In genomic region chr20:50924261-50924660, GRCh38 we compare ENCODE assay signal across 22 cellular contexts. TPM values are rescaled to one million over a fixed set of nuclear protein-coding genes. Genes with fewer than 3 reads are reported as not detected.
DNase-seq lines count a peak whose midpoint lies in the region; ATAC-seq, FAIRE-seq and TF ChIP-seq lines count a peak whose summit lies in the region.
"Had no signal": no experiment of that assay in that cellular context is flagged by ENCODE, and none has a peak within 500 bp of the region (broad histone marks: within the 10 kb centered on the region; RNA-seq: fewer than 3 reads in every experiment).

No MANE protein-coding gene starts in this region.

- no peaks in the 10 kb centered on the region for H3K9me3 Mint-ChIP-seq in CD4-positive, alpha-beta memory T cell

- no peaks in the 10 kb centered on the region for H3K27me3 ChIP-seq in HepG2 (ENCODE audit: control insufficient read depth in 1 of 2, insufficient read depth in 2 of 2, low read length in 2 of 2)
- H3K27me3 ChIP-seq in right lobe of liver = no peaks in the 10 kb centered on the region
- no peaks in the 10 kb centered on the region for H3K27me3 ChIP-seq in CD4-positive, alpha-beta memory T cell (ENCODE audit: insufficient read depth, low read length)

- peaks cover 20 to 48% of the 10 kb centered on the region in 2 donors for H3K36me3 Mint-ChIP-seq in CD4-positive, alpha-beta memory T cell

- DNase-seq in HepG2 (ENCODE audit: low spot score) = no peak
- no peak for DNase-seq in right lobe of liver
- peak; percentile 67 for DNase-seq in amniotic epithelial cell (ENCODE audit: low read depth)
- DNase-seq in left colon = no peak
- no peak for DNase-seq in CD4-positive, alpha-beta memory T cell
- no peak for DNase-seq in coronary artery (ENCODE audit: low spot score)
- DNase-seq in midbrain (lab: John Stamatoyannopoulos, UW) = no peak
- no peak for DNase-seq in GM20000 (ENCODE audit: low spot score)
- DNase-seq: activated CD4-positive, alpha-beta T cell treated with anti-CD3 and anti-CD28 coated beads for 48 hours; activated CD8-positive, alpha-beta memory T cell treated with anti-CD3 and anti-CD28 coated beads, Interleukin-2, amount 50 U/mL, for 48 hours; activated gamma-delta T cell treated with Interleukin-2 at 50 U/mL for 16 hours; aorta; islet precursor cell; KG1; NCI-H1048; NCI-H2081; NCI-H524; stimulated activated CD4-positive, alpha-beta T cell treated with anti-CD3 and anti-CD28 coated beads, Interleukin-4, amount 100 ng/mL, for 4 hours; SW 1271 had no signal

- in situ Hi-C loops in HepG2 (cut with HindIII; ENCODE audit: extremely low pct_ligation_motif_present, low pct_unique_long_range_greater_than_20kb) = no loop called here

- intact Hi-C loops in HepG2 (cut with micrococcal nuclease; ENCODE audit: unreplicated experiment) (no loop called here), right lobe of liver (cut with DNase I) (no loop called here), left colon (cut with DNase I, micrococcal nuclease) (no loop called here)
- intact Hi-C loops in CD4-positive, alpha-beta memory T cell (cut with micrococcal nuclease) = no loop called here

- no peak overlapping the region for H3K4me3 ChIP-seq in HepG2 (replicated peaks in 1 of 3; ENCODE audit: insufficient read depth in 1 of 3, low read depth in 2 of 3, low read length in 3 of 3)
- H3K4me3 ChIP-seq in right lobe of liver = no peak overlapping the region
- H3K4me3 ChIP-seq in CD4-positive, alpha-beta memory T cell (ENCODE audit: low read length in 2 of 2) = no peak overlapping the region
- H3K4me3 ChIP-seq in coronary artery = no peak overlapping the region

- H4K20me1 ChIP-seq in HepG2 (ENCODE audit: insufficient read depth, low read length) = peaks cover 78% of the 10 kb centered on the region

- peak overlapping the region in 1 of 8 donors; percentile 28 for H3K4me3 Mint-ChIP-seq in CD4-positive, alpha-beta memory T cell
- H3K4me3 Mint-ChIP-seq: neural crest cell had no signal

- peaks cover 58 to 93% (median 75%) of the 10 kb centered on the region in 4 donors for H3K4me1 Mint-ChIP-seq in CD4-positive, alpha-beta memory T cell

- CTCF ChIA-PET in HepG2 (lab: Yijun Ruan, JAX; ENCODE audit: low intra/inter-chr PET ratio, low total read pairs) = no interaction called here
- CTCF ChIA-PET in CD4-positive, alpha-beta memory T cell (lab: Charles Lee; ENCODE audit: partially characterized antibody) = interaction anchor here (0.9 to 17.7 kb wide), 3 partner anchors 9 to 133 kb away, joined by 3 to 298 read pairs (median 3); partner anchors contain the start of gene BCAS4

- no peak for TF ChIP-seq RAD21 in HepG2 (CRISPR knock-in tag; IDR thresholded peaks at IDR 0.05)

- no peak for FAIRE-seq in HepG2 (lab: Jason Lieb, UNC)
- FAIRE-seq: endometrium, urothelium cell line had no signal

- POLR2A ChIA-PET in HepG2 (lab: Yijun Ruan, JAX) = no interaction called here
- POLR2A ChIA-PET in CD4-positive, alpha-beta memory T cell (lab: Charles Lee; ENCODE audit: partially characterized antibody) = interaction anchor here (1.2 kb wide), 1 partner anchor 130 kb away, joined by 3 read pairs; the partner anchor contains the start of gene BCAS4

- peaks cover 19 to 58% of the 10 kb centered on the region in 2 experiments for H3K36me3 ChIP-seq in HepG2 (replicated peaks in 1 of 2; ENCODE audit: control insufficient read depth in 1 of 2, insufficient read depth in 2 of 2, low read length in 2 of 2)
- peaks cover 0 to 6% (median 1%) of the 10 kb centered on the region in 4 donors for H3K36me3 ChIP-seq in right lobe of liver
- H3K36me3 ChIP-seq in CD4-positive, alpha-beta memory T cell (ENCODE audit: insufficient read depth, low read length) = peaks cover 16% of the 10 kb centered on the region

- H3K27me3 Mint-ChIP-seq in CD4-positive, alpha-beta memory T cell = no peaks in the 10 kb centered on the region

- H3K9ac ChIP-seq in HepG2 (ENCODE audit: insufficient read depth, low read depth, low read length) = no peak overlapping the region

- no peaks in the 10 kb centered on the region for H3K9me3 ChIP-seq in HepG2 (ENCODE audit: low read length)
- no peaks in the 10 kb centered on the region for H3K9me3 ChIP-seq in right lobe of liver
- no peaks in the 10 kb centered on the region for H3K9me3 ChIP-seq in CD4-positive, alpha-beta memory T cell (ENCODE audit: control insufficient read depth in 1 of 2, low read length in 2 of 2)

- ATAC-seq in HepG2 = no peak
- ATAC-seq in right lobe of liver = no peak
- ATAC-seq in left colon = peak; percentile 34

- no peak overlapping the region for H3K4me2 ChIP-seq in HepG2 (ENCODE audit: low read depth, low read length)

- H3K79me2 ChIP-seq in HepG2 (ENCODE audit: insufficient read depth, low read length) = peaks cover 96% of the 10 kb centered on the region

- H3K27ac Mint-ChIP-seq in CD4-positive, alpha-beta memory T cell = peak overlapping the region in 3 of 7 donors; percentile 52 to 75 (median 64)

- TF ChIP-seq POLR2A in HepG2 (IDR thresholded peaks at IDR 0.05; ENCODE audit: insufficient read depth in 1 of 2, low read depth in 2 of 2, low read length in 2 of 2) = no peak
- no peak for TF ChIP-seq POLR2A in right lobe of liver (IDR thresholded peaks at IDR 0.05)

- no peak overlapping the region for H3K27ac ChIP-seq in HepG2 (ENCODE audit: extremely low read length, insufficient read depth, low read length)
- H3K27ac ChIP-seq in right lobe of liver = no peak overlapping the region
- H3K27ac ChIP-seq in CD4-positive, alpha-beta memory T cell (ENCODE audit: low read depth, low read length) = no peak overlapping the region
- H3K27ac ChIP-seq in coronary artery = peak overlapping the region in 1 of 2 donors; percentile 7

- no peak for TF ChIP-seq EP300 in HepG2 (IDR thresholded peaks at IDR 0.05; ENCODE audit: low read depth in 2 of 2, low read length in 2 of 2)
- no peak for TF ChIP-seq EP300 in HepG2 (CRISPR knock-in tag; IDR thresholded peaks at IDR 0.05; ENCODE audit: borderline replicate concordance)

- no peak overlapping the region for H2AFZ ChIP-seq in HepG2 (ENCODE audit: low read length)

- H3K4me1 ChIP-seq in HepG2 (ENCODE audit: insufficient read depth, low read length) (peaks cover 35% of the 10 kb centered on the region), right lobe of liver (peaks cover 0 to 31% (median 2%) of the 10 kb centered on the region in 4 donors)
- H3K4me1 ChIP-seq in CD4-positive, alpha-beta memory T cell (ENCODE audit: insufficient read depth, low read length) = peaks cover 93% of the 10 kb centered on the region

- TF ChIP-seq CTCF in HepG2 (CRISPR knock-in tag; IDR thresholded peaks at IDR 0.05) (no peak), right lobe of liver (IDR thresholded peaks at IDR 0.05) (no peak), coronary artery (IDR thresholded peaks at IDR 0.05) (no peak), GM20000 (IDR thresholded peaks at IDR 0.05; ENCODE audit: extremely low read depth, missing control alignments) (no peak)

- 90% methylated on average over 1 of the region's 1 CpG for WGBS in HepG2 (ENCODE audit: low lambda C conversion rate)
- WGBS in right lobe of liver (ENCODE audit: insufficient coverage, low coverage, low lambda C conversion rate, missing lambda C conversion rate) = 55% methylated on average over 1 of the region's 1 CpG

- BruUV-seq in HepG2 (replicated peaks; lab: Mats Ljungman, UMichigan) = no TSS peak

RNA-seq across cellular contexts. Expression of gene ADNP, which starts 7.0 kb away (rescaled TPM):
- 21.5 and 60.7 TPM in 2 replicates for total RNA-seq in HepG2 (2016; rRNA removed; fragmentation: Illumina TruSeq; extraction: Trizol)
- total RNA-seq in HepG2 (2016; cell fraction: cytosol; rRNA removed; fragmentation: Illumina TruSeq; extraction: Trizol; ENCODE audit: low read depth) = 3.6 and 4.4 TPM in 2 replicates
- 17.8 and 59.9 TPM in 2 replicates for total RNA-seq in HepG2 (2016; cell fraction: insoluble cytoplasmic fraction; rRNA removed; fragmentation: Illumina TruSeq; extraction: Trizol)
- total RNA-seq in HepG2 (2016; cell fraction: membrane; rRNA removed; fragmentation: Illumina TruSeq; extraction: Trizol) = 20.1 and 20.5 TPM in 2 replicates
- 51.3 and 55.1 TPM in 2 replicates for total RNA-seq in HepG2 (2016; cell fraction: nucleus; rRNA removed; fragmentation: Illumina TruSeq; extraction: Trizol)
- polyA plus RNA-seq in HepG2 (2011; rRNA removed) = 21.0 and 22.3 TPM in 2 replicates
- polyA plus RNA-seq in HepG2 (2011; cell fraction: cytosol; rRNA removed) = 11.3 and 19.3 TPM in 2 replicates
- 30.4 and 32.5 TPM in 2 replicates for polyA plus RNA-seq in HepG2 (2011; cell fraction: nucleus; rRNA removed)
- 45.9 and 50.4 TPM in 2 replicates for polyA plus RNA-seq in HepG2 (2012)
- 2.9 and 3.3 TPM in 2 replicates for polyA plus RNA-seq in HepG2 (2016; cell fraction: cytosol; fragmentation: Illumina TruSeq; extraction: Trizol; ENCODE audit: low read depth)
- polyA plus RNA-seq in HepG2 (2016; cell fraction: insoluble cytoplasmic fraction; fragmentation: Illumina TruSeq; extraction: Trizol; ENCODE audit: low read depth) = 57.9 and 63.1 TPM in 2 replicates
- 8.8 and 9.4 TPM in 2 replicates for polyA plus RNA-seq in HepG2 (2016; cell fraction: membrane; fragmentation: Illumina TruSeq; extraction: Trizol; ENCODE audit: low read depth)
- 78.5 and 79.2 TPM in 2 replicates for polyA plus RNA-seq in HepG2 (2016; cell fraction: nucleus; fragmentation: Illumina TruSeq; extraction: Trizol; ENCODE audit: insufficient read depth, low read depth)
- polyA minus RNA-seq in HepG2 (2011; rRNA and poly(A)+ RNA removed; ENCODE audit: low replicate concordance) = 22.3 and 32.8 TPM in 2 replicates
- polyA minus RNA-seq in HepG2 (2011; cell fraction: cytosol; rRNA and poly(A)+ RNA removed) = 29.7 and 42.9 TPM in 2 replicates
- polyA minus RNA-seq in HepG2 (2011; cell fraction: nucleus; rRNA and poly(A)+ RNA removed) = 74.0 and 91.4 TPM in 2 replicates
- total RNA-seq in right lobe of liver = 10 to 100 TPM; 19.8 to 25.9 (median 23.1) TPM
- total RNA-seq in left colon = 10 to 100 TPM; 52.5 to 54.2 TPM
- total RNA-seq in CD4-positive, alpha-beta memory T cell = 10 to 100 TPM; 64.8 to 65.6 TPM
- polyA plus RNA-seq in CD4-positive, alpha-beta memory T cell = 10 to 100 TPM in 1 of 2 donors, 1 to 10 TPM in 1; 1.9 to 11.6 TPM

RNA-seq across cellular contexts. Expression of gene DPM1, which starts 34.1 kb away (rescaled TPM):
- total RNA-seq in HepG2 (2016; rRNA removed; fragmentation: Illumina TruSeq; extraction: Trizol) (161 and 187 TPM in 2 replicates), right lobe of liver (10 to 100 TPM; 16.6 to 40.4 (median 21.2) TPM), left colon (10 to 100 TPM; 33.1 to 34.1 TPM)
- total RNA-seq in HepG2 (2016; cell fraction: cytosol; rRNA removed; fragmentation: Illumina TruSeq; extraction: Trizol; ENCODE audit: low read depth) = 32.3 and 33.7 TPM in 2 replicates
- total RNA-seq in HepG2 (2016; cell fraction: insoluble cytoplasmic fraction; rRNA removed; fragmentation: Illumina TruSeq; extraction: Trizol) = 167 and 188 TPM in 2 replicates
- 30.4 and 39.3 TPM in 2 replicates for total RNA-seq in HepG2 (2016; cell fraction: membrane; rRNA removed; fragmentation: Illumina TruSeq; extraction: Trizol)
- 102 and 109 TPM in 2 replicates for total RNA-seq in HepG2 (2016; cell fraction: nucleus; rRNA removed; fragmentation: Illumina TruSeq; extraction: Trizol)
- polyA plus RNA-seq in HepG2 (2011; rRNA removed) = 75.7 and 83.2 TPM in 2 replicates
- 67.0 and 87.1 TPM in 2 replicates for polyA plus RNA-seq in HepG2 (2011; cell fraction: cytosol; rRNA removed)
- polyA plus RNA-seq in HepG2 (2011; cell fraction: nucleus; rRNA removed) = 40.6 and 43.3 TPM in 2 replicates
- polyA plus RNA-seq in HepG2 (2012) = 92.8 and 103 TPM in 2 replicates
- 19.8 and 20.9 TPM in 2 replicates for polyA plus RNA-seq in HepG2 (2016; cell fraction: cytosol; fragmentation: Illumina TruSeq; extraction: Trizol; ENCODE audit: low read depth)
- polyA plus RNA-seq in HepG2 (2016; cell fraction: insoluble cytoplasmic fraction; fragmentation: Illumina TruSeq; extraction: Trizol; ENCODE audit: low read depth) = 215 and 249 TPM in 2 replicates
- polyA plus RNA-seq in HepG2 (2016; cell fraction: membrane; fragmentation: Illumina TruSeq; extraction: Trizol; ENCODE audit: low read depth) = 27.9 and 30.1 TPM in 2 replicates
- 177 and 193 TPM in 2 replicates for polyA plus RNA-seq in HepG2 (2016; cell fraction: nucleus; fragmentation: Illumina TruSeq; extraction: Trizol; ENCODE audit: insufficient read depth, low read depth)
- 23.1 and 28.4 TPM in 2 replicates for polyA minus RNA-seq in HepG2 (2011; rRNA and poly(A)+ RNA removed; ENCODE audit: low replicate concordance)
- 38.3 and 41.9 TPM in 2 replicates for polyA minus RNA-seq in HepG2 (2011; cell fraction: cytosol; rRNA and poly(A)+ RNA removed)
- 49.6 and 51.1 TPM in 2 replicates for polyA minus RNA-seq in HepG2 (2011; cell fraction: nucleus; rRNA and poly(A)+ RNA removed)
- total RNA-seq in CD4-positive, alpha-beta memory T cell = 10 to 100 TPM; 39.9 to 40.9 TPM
- 10 to 100 TPM; 70.3 to 79.2 TPM for polyA plus RNA-seq in CD4-positive, alpha-beta memory T cell

RNA-seq across cellular contexts. Expression of gene MOCS3, which starts 34.4 kb away (rescaled TPM):
- total RNA-seq in HepG2 (2016; rRNA removed; fragmentation: Illumina TruSeq; extraction: Trizol) (8.4 and 9.7 TPM in 2 replicates), right lobe of liver (1 to 10 TPM; 2.3 to 3.2 (median 2.7) TPM), left colon (1 to 10 TPM; 3.7 to 4.0 TPM)
- total RNA-seq in HepG2 (2016; cell fraction: cytosol; rRNA removed; fragmentation: Illumina TruSeq; extraction: Trizol; ENCODE audit: low read depth) = 1.2 and 1.3 TPM in 2 replicates
- total RNA-seq in HepG2 (2016; cell fraction: insoluble cytoplasmic fraction; rRNA removed; fragmentation: Illumina TruSeq; extraction: Trizol) = 7.8 and 8.8 TPM in 2 replicates
- 3.7 and 4.2 TPM in 2 replicates for total RNA-seq in HepG2 (2016; cell fraction: membrane; rRNA removed; fragmentation: Illumina TruSeq; extraction: Trizol)
- 5.4 and 5.7 TPM in 2 replicates for total RNA-seq in HepG2 (2016; cell fraction: nucleus; rRNA removed; fragmentation: Illumina TruSeq; extraction: Trizol)
- polyA plus RNA-seq in HepG2 (2011; rRNA removed) = 3.7 and 4.1 TPM in 2 replicates
- 4.0 and 4.1 TPM in 2 replicates for polyA plus RNA-seq in HepG2 (2011; cell fraction: cytosol; rRNA removed)
- polyA plus RNA-seq in HepG2 (2011; cell fraction: nucleus; rRNA removed) = 2.9 and 3.2 TPM in 2 replicates
- polyA plus RNA-seq in HepG2 (2012) = 2.7 and 3.3 TPM in 2 replicates
- 0.53 and 0.58 TPM in 2 replicates for polyA plus RNA-seq in HepG2 (2016; cell fraction: cytosol; fragmentation: Illumina TruSeq; extraction: Trizol; ENCODE audit: low read depth)
- polyA plus RNA-seq in HepG2 (2016; cell fraction: insoluble cytoplasmic fraction; fragmentation: Illumina TruSeq; extraction: Trizol; ENCODE audit: low read depth) = 7.8 and 8.0 TPM in 2 replicates
- polyA plus RNA-seq in HepG2 (2016; cell fraction: membrane; fragmentation: Illumina TruSeq; extraction: Trizol; ENCODE audit: low read depth) = 1.7 and 2.1 TPM in 2 replicates
- 4.3 and 4.4 TPM in 2 replicates for polyA plus RNA-seq in HepG2 (2016; cell fraction: nucleus; fragmentation: Illumina TruSeq; extraction: Trizol; ENCODE audit: insufficient read depth, low read depth)
- polyA minus RNA-seq in HepG2 (2011; rRNA and poly(A)+ RNA removed; ENCODE audit: low replicate concordance) = 14.6 and 20.7 TPM in 2 replicates
- polyA minus RNA-seq in HepG2 (2011; cell fraction: cytosol; rRNA and poly(A)+ RNA removed) = 6.3 and 6.7 TPM in 2 replicates
- polyA minus RNA-seq in HepG2 (2011; cell fraction: nucleus; rRNA and poly(A)+ RNA removed) = 12.4 and 13.6 TPM in 2 replicates
- 1 to 10 TPM; 8.8 to 8.9 TPM for total RNA-seq in CD4-positive, alpha-beta memory T cell
- polyA plus RNA-seq in CD4-positive, alpha-beta memory T cell = 1 to 10 TPM; 3.9 to 4.9 TPM
